Comparison of ENCODE assay signal across 9 cellular contexts in genomic region chr20:44471481-44471882, GRCh38. TPM values are rescaled to one million over a fixed set of nuclear protein-coding genes. Genes with fewer than 3 reads are reported as not detected.
DNase-seq lines count a peak whose midpoint lies in the region; ATAC-seq and TF ChIP-seq lines count a peak whose summit lies in the region.
"Had no signal": no experiment of that assay in that cellular context is flagged by ENCODE, and none has a peak within 500 bp of the region (broad histone marks: within the 10 kb centered on the region; RNA-seq: fewer than 3 reads in every experiment).

No MANE protein-coding gene starts in this region.

- peaks cover 7% of the 10 kb centered on the region for H3K79me2 ChIP-seq in OCI-LY3 (ENCODE audit: low read length)

- H3K9ac ChIP-seq in OCI-LY3 (ENCODE audit: low read length): no peak overlapping the region

- H3K27ac ChIP-seq in OCI-LY3 (ENCODE audit: low read length) (no peak overlapping the region), psoas muscle (no peak overlapping the region)

- H3K27me3 ChIP-seq in OCI-LY3 (ENCODE audit: low read depth, low read length) (peaks cover 40% of the 10 kb centered on the region), psoas muscle (ENCODE audit: insufficient read depth in 3 of 3, low read length in 2 of 3) (no peaks in the 10 kb centered on the region)

- H3K4me3 ChIP-seq in OCI-LY3 (ENCODE audit: low read length) (no peak overlapping the region), epithelial cell of esophagus (ENCODE audit: low read length) (no peak overlapping the region), psoas muscle (no peak overlapping the region)

- no peak overlapping the region for H2AFZ ChIP-seq in OCI-LY3 (ENCODE audit: low read depth, low read length)

- TF ChIP-seq CTCF in OCI-LY3 (IDR thresholded peaks at IDR 0.05; ENCODE audit: low read depth, low read length) (peak; percentile 35), epithelial cell of esophagus (IDR thresholded peaks at IDR 0.05; ENCODE audit: insufficient read depth, low read depth, low read length, missing control alignments) (peak; percentile 61), psoas muscle (IDR thresholded peaks at IDR 0.05) (peak; percentile 13)

- H3K9me3 ChIP-seq in OCI-LY3 (ENCODE audit: insufficient read depth, low read length) (no peaks in the 10 kb centered on the region), psoas muscle (no peaks in the 10 kb centered on the region)

- no peaks in the 10 kb centered on the region for H4K20me1 ChIP-seq in OCI-LY3 (ENCODE audit: insufficient read depth, low read length)

- intact Hi-C loops in psoas muscle (cut with DNase I): loop anchor here (10.0 kb wide), 2 partner anchors 257 to 357 kb away; partner anchors contain the start of gene OSER1 (in 1 of the 2)

- no peaks in the 10 kb centered on the region for H3K36me3 ChIP-seq in OCI-LY3 (replicated peaks; ENCODE audit: low read depth, low read length)
- H3K36me3 ChIP-seq in psoas muscle (ENCODE audit: insufficient read depth in 1 of 2, low read depth in 1 of 2): peaks cover 0 to 3% of the 10 kb centered on the region in 2 donors

- WGBS in psoas muscle, 3 donors: 78 to 80% (median 78%) methylated on average over 2 of the region's 2 CpGs

- DNase-seq in GM04503 (ENCODE audit: low read depth) (peak; percentile 41), epithelial cell of esophagus (ENCODE audit: low read depth) (peak; percentile 46), psoas muscle (no peak), H4 (ENCODE audit: low spot score) (no peak), NK-92 (lab: John Stamatoyannopoulos, UW; ENCODE audit: unreplicated experiment) (no peak)
- DNase-seq in activated CD4-positive, alpha-beta T cell treated with anti-CD3 and anti-CD28 coated beads for 1 hour: no peak
- DNase-seq: hypothalamus had no signal

- H3K4me1 ChIP-seq in OCI-LY3 (ENCODE audit: low read length) (peaks cover 6% of the 10 kb centered on the region), psoas muscle (peaks cover 11% of the 10 kb centered on the region)

- H3K4me2 ChIP-seq in OCI-LY3 (ENCODE audit: low read length): no peak overlapping the region

- ATAC-seq in psoas muscle (no peak), HG03571 (IDR thresholded peaks at IDR 0.05; ENCODE audit: unreplicated experiment) (no peak)

RNA-seq across cellular contexts. Expression of gene TTPAL, which starts 4.2 kb away (rescaled TPM):
- 1 to 10 TPM; 3.2 to 8.4 (median 5.4) TPM for total RNA-seq in psoas muscle
- 1 to 10 TPM; 1.2 to 4.8 (median 3.0) TPM for polyA plus RNA-seq in psoas muscle
- total RNA-seq in H4 (2014; rRNA removed; shearing (Covaris generic)): 8.8 and 11.2 TPM in 2 replicates

RNA-seq across cellular contexts. Expression of gene SERINC3, which starts 50.4 kb away (rescaled TPM):
- 100 to 1,000 TPM in 2 of 4 donors, 10 to 100 TPM in 2; 89.5 to 104 (median 97.8) TPM for total RNA-seq in psoas muscle
- polyA plus RNA-seq in psoas muscle: 10 to 100 TPM; 35.6 to 89.2 (median 36.3) TPM
- 46.4 and 82.7 TPM in 2 replicates for total RNA-seq in H4 (2014; rRNA removed; shearing (Covaris generic))

Comparison
In these comparisons a context has a peak if more than half of its experiments do, and no peak if none do; other contexts are left out.
1. DNase-seq: peak in GM04503 (single experiment) and epithelial cell of esophagus (single experiment); none in psoas muscle (0 of 2), H4 (single experiment), NK-92 (single experiment) and activated CD4-positive, alpha-beta T cell treated with anti-CD3 and anti-CD28 coated beads for 1 hour (single experiment).
2. Peak in every context shown above with its lines, with median percentiles within 50 percentile points of each other: CTCF ChIP-seq.